Comparison of ENCODE assay signal across 29 cellular contexts in genomic region chr7:127535546-127536425, GRCh38. TPM values are rescaled to one million over a fixed set of nuclear protein-coding genes. Genes with fewer than 3 reads are reported as not detected.
"Had no signal": no experiment of that assay in that cellular context is flagged by ENCODE, and none has a peak within 500 bp of the region (broad histone marks: within the 10 kb centered on the region; RNA-seq: fewer than 3 reads in every experiment).

No MANE protein-coding gene starts in this region.

- ATAC-seq: esophagus mucosa; gastrocnemius medialis; left cardiac atrium; left lung; mucosa of descending colon; natural killer cell treated with Interleukin-12 subunit alpha and Interleukin-12 subunit beta and Interleukin-15 and Interleukin-18, amount 100 ng/mL, for 72 hours; sciatic nerve; stimulated activated naive CD8-positive, alpha-beta T cell treated with anti-CD3 and anti-CD28 coated beads, Interleukin-15, amount 100 ng/mL, for 72 hours had no signal

- H3K4me1 ChIP-seq: colonic mucosa, gastrocnemius medialis, left lung, parathyroid adenoma, transverse colon, vagina had no signal

- H3K4me3 Mint-ChIP-seq: dendritic cell treated with granulocyte-macrophage colony-stimulating factor and Interleukin-4, amounts not matched to agents 40 ng/mL and 50 ng/mL, for 4 days; naive B cell; natural killer cell treated with Interleukin-12 subunit alpha and Interleukin-12 subunit beta and Interleukin-15 and Interleukin-18, amount 100 ng/mL, for 72 hours had no signal

- H3K27me3 ChIP-seq: right atrium auricular region, vagina had no signal

- H3K27ac ChIP-seq: colonic mucosa, epithelial cell of prostate, gastrocnemius medialis, left lung, parathyroid adenoma, right atrium auricular region, suprapubic skin, transverse colon, vagina had no signal

- H3K4me3 ChIP-seq: colonic mucosa, gastrocnemius medialis, left lung, mucosa of descending colon, suprapubic skin, transverse colon, vagina had no signal

- H3K4me2 ChIP-seq: smooth muscle cell had no signal

- H3K36me3 Mint-ChIP-seq: mesothelial cell of epicardium; natural killer cell treated with Interleukin-12 subunit alpha and Interleukin-12 subunit beta and Interleukin-15 and Interleukin-18, amount 100 ng/mL, for 72 hours had no signal

- H3K9me3 Mint-ChIP-seq: mesothelial cell of epicardium; natural killer cell treated with Interleukin-12 subunit alpha and Interleukin-12 subunit beta and Interleukin-15 and Interleukin-18, amount 100 ng/mL, for 72 hours; stimulated activated naive CD8-positive, alpha-beta T cell treated with anti-CD3 and anti-CD28 coated beads, Interleukin-15, amount 100 ng/mL, for 72 hours had no signal

- H3K27ac Mint-ChIP-seq: dendritic cell treated with granulocyte-macrophage colony-stimulating factor and Interleukin-4, amounts not matched to agents 40 ng/mL and 50 ng/mL, for 4 days; mesothelial cell of epicardium; naive B cell; natural killer cell treated with Interleukin-12 subunit alpha and Interleukin-12 subunit beta and Interleukin-15 and Interleukin-18, amount 100 ng/mL, for 72 hours; progenitor cell of endocrine pancreas; stimulated activated naive CD8-positive, alpha-beta T cell treated with anti-CD3 and anti-CD28 coated beads, Interleukin-15, amount 100 ng/mL, for 72 hours had no signal

- H3K9ac ChIP-seq: parathyroid adenoma had no signal

- H3K36me3 ChIP-seq: colonic mucosa, gastrocnemius medialis, left lung, right atrium auricular region, suprapubic skin, transverse colon, vagina had no signal

- DNase-seq: colonic mucosa; effector CD8-positive, alpha-beta T cell; gastrocnemius medialis; hippocampal formation; left cardiac atrium; left lung; mesenchymal stem cell; mucosa of descending colon; naive B cell; stimulated activated CD4-positive, alpha-beta T cell treated with anti-CD3 and anti-CD28 coated beads, Interleukin-12 subunit alpha, Interleukin-12 subunit beta, amount 100 ng/mL, for 4 hours; stimulated activated CD4-positive, alpha-beta T cell treated with anti-CD3 and anti-CD28 coated beads, Interleukin-1b, Interleukin-23, amount 100 ng/mL, for 48 hours; stimulated activated CD4-positive, alpha-beta T cell treated with anti-CD3 and anti-CD28 coated beads, Interleukin-4, amount 100 ng/mL, for 1 hour; stimulated activated CD8-positive, alpha-beta memory T cell treated with anti-CD3 and anti-CD28 coated beads, Interleukin-4, amount 100 ng/mL, for 48 hours; stimulated activated naive CD4-positive, alpha-beta T cell; stimulated activated naive CD8-positive, alpha-beta T cell treated with anti-CD3 and anti-CD28 coated beads, Interleukin-15, amount 100 ng/mL, for 72 hours; transverse colon had no signal

- H3K9me3 ChIP-seq: colonic mucosa, gastrocnemius medialis, left lung, mucosa of descending colon, right atrium auricular region, suprapubic skin, transverse colon, vagina had no signal

- H3K79me2 ChIP-seq: parathyroid adenoma had no signal

RNA-seq across cellular contexts. Expression of gene FSCN3, which starts 57.8 kb away (rescaled TPM):
- total RNA-seq: chondrocyte had no signal
- polyA plus RNA-seq: smooth muscle cell had no signal
